ENCODE assay signal across 1 cellular context in the genomic region with DNA sequence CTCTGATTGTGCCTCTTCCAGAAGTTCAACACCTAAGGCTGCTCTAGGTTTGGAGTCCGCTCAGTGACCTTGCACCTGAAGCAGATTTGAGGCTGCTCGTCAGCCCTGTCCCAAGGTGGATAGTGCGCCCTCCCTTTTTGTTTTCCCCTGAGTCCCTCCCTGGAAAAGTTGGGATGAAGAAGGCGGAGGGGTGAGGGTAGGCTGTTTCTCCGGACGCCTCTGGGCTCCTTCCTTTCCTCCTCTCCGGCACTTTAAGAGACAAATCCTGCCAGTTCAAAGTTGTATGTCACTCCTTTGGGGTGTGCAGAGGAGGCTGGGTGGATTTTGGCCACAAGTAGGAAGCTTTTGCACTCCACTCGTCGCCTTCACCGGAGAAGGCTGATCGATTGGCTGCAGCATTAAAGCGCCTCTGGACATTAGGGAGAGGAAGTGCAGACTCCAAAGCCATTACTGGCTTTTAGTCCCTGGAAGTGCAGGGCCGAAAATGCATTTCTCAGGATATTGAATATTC.
A peak's percentile ranks its signal among the peaks of the same experiment; 100 is the strongest.
TF ChIP-seq lines count a peak whose summit lies in the region.

No MANE protein-coding gene starts in this region.

TF ChIP-seq in HEK293, 187 proteins besides CTCF, POLR2A, EP300 and RAD21 (continued from another document):
- TF ChIP-seq, protein P1, sequence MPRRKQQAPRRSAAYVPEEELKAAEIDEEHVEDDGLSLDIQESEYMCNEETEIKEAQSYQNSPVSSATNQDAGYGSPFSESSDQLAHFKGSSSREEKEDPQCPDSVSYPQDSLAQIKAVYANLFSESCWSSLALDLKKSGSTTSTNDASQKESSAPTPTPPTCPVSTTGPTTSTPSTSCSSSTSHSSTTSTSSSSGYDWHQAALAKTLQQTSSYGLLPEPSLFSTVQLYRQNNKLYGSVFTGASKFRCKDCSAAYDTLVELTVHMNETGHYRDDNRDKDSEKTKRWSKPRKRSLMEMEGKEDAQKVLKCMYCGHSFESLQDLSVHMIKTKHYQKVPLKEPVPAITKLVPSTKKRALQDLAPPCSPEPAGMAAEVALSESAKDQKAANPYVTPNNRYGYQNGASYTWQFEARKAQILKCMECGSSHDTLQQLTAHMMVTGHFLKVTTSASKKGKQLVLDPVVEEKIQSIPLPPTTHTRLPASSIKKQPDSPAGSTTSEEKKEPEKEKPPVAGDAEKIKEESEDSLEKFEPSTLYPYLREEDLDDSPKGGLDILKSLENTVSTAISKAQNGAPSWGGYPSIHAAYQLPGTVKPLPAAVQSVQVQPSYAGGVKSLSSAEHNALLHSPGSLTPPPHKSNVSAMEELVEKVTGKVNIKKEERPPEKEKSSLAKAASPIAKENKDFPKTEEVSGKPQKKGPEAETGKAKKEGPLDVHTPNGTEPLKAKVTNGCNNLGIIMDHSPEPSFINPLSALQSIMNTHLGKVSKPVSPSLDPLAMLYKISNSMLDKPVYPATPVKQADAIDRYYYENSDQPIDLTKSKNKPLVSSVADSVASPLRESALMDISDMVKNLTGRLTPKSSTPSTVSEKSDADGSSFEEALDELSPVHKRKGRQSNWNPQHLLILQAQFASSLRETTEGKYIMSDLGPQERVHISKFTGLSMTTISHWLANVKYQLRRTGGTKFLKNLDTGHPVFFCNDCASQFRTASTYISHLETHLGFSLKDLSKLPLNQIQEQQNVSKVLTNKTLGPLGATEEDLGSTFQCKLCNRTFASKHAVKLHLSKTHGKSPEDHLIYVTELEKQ (tag by site-specific recombination; IDR thresholded peaks at IDR 0.05; ENCODE audit: borderline replicate concordance), result no peak
- TF ChIP-seq ZBTB21 (tag by site-specific recombination; IDR thresholded peaks at IDR 0.05) (no peak), ZNF302 (tag by site-specific recombination; IDR thresholded peaks at IDR 0.05; ENCODE audit: low read depth) (no peak), IKZF3 (tag by site-specific recombination; IDR thresholded peaks at IDR 0.05) (0 out of 2 replicates have a peak, but pooled peaks have one; percentile 44), PRDM1 (tag by site-specific recombination; IDR thresholded peaks at IDR 0.05) (peak; percentile 67), SP3 (tag by site-specific recombination; IDR thresholded peaks at IDR 0.05) (0 out of 2 replicates have a peak, but pooled peaks have one; percentile 10), ZBTB44 (tag by site-specific recombination; IDR thresholded peaks at IDR 0.05) (peak; percentile 85), YY1 (tag by site-specific recombination; IDR thresholded peaks at IDR 0.05) (no peak), ZBTB8A (tag by site-specific recombination; IDR thresholded peaks at IDR 0.05) (no peak; the same call in 1 of the 2 replicates), SP2 (tag by site-specific recombination; IDR thresholded peaks at IDR 0.05) (0 out of 2 replicates have a peak, but pooled peaks have one; percentile 19), ZNF654 (tag by site-specific recombination; IDR thresholded peaks at IDR 0.05; ENCODE audit: low read depth) (no peak), ZBTB11 (tag by site-specific recombination; conservative IDR thresholded peaks at IDR 0.05; ENCODE audit: low read depth) (no peak; the same call in 1 of the 2 replicates), ZNF23 (tag by site-specific recombination; IDR thresholded peaks at IDR 0.05; ENCODE audit: borderline replicate concordance) (no peak), ZNF366 (tag by site-specific recombination; conservative IDR thresholded peaks at IDR 0.05) (peak; percentile 20; the same call in 1 of the 2 replicates), ZNF341 (tag by site-specific recombination; IDR thresholded peaks at IDR 0.05; ENCODE audit: low read depth) (peak; percentile 56)
TF ChIP-seq in HEK293: peak in this region for 8.
